9 cellular contexts compared by ENCODE assay signal in genomic region chr11:126544311-126545056, GRCh38.
DNase-seq lines count a peak whose midpoint lies in the region; ATAC-seq and TF ChIP-seq lines count a peak whose summit lies in the region.
"Had no signal": no experiment of that assay in that cellular context is flagged by ENCODE, and none has a peak within 500 bp of the region (broad histone marks: within the 10 kb centered on the region; RNA-seq: fewer than 3 reads in every experiment).

No MANE protein-coding gene starts in this region.

- H4K20me1 ChIP-seq in HCT116 (ENCODE audit: insufficient read depth) (no peaks in the 10 kb centered on the region), PC-3 (ENCODE audit: low read length) (no peaks in the 10 kb centered on the region)

- H2AFZ ChIP-seq in HCT116 (ENCODE audit: low read depth, low read length, poor library complexity, severe bottlenecking) (no peak overlapping the region), PC-3 (ENCODE audit: low read length) (no peak overlapping the region), mesenchymal stem cell (ENCODE audit: low read depth, low read length) (no peak overlapping the region)

- no peak overlapping the region for H3K18ac ChIP-seq in mesenchymal stem cell (ENCODE audit: low read depth in 1 of 2, low read length in 2 of 2)

- H3K27ac ChIP-seq in HCT116 (ENCODE audit: low read depth, low read length) (no peak overlapping the region), PC-3 (ENCODE audit: low read length) (no peak overlapping the region), prostate gland (peak overlapping the region in 1 of 2 donors; percentile 59), lower lobe of right lung (no peak overlapping the region), mesenchymal stem cell (ENCODE audit: low read length, poor library complexity, severe bottlenecking) (no peak overlapping the region)

- no peak overlapping the region for H3K4ac ChIP-seq in mesenchymal stem cell (ENCODE audit: low read depth in 1 of 2, low read length in 2 of 2)

- H4K91ac ChIP-seq in mesenchymal stem cell (ENCODE audit: low read length), result no peak overlapping the region

- H3K36me3 ChIP-seq in HCT116 (ENCODE audit: control insufficient read depth in 1 of 2, insufficient read depth in 2 of 2, low read length in 2 of 2) (no peaks in the 10 kb centered on the region), PC-3 (ENCODE audit: low read depth, low read length) (no peaks in the 10 kb centered on the region), prostate gland (no peaks in the 10 kb centered on the region), lower lobe of right lung (no peaks in the 10 kb centered on the region), mesenchymal stem cell (ENCODE audit: control insufficient read depth in 1 of 2, insufficient read depth in 2 of 2, low read depth in 1 of 2, low read length in 2 of 2) (peaks cover 0 to 9% of the 10 kb centered on the region in 2 experiments)

- no peak overlapping the region for H2BK15ac ChIP-seq in mesenchymal stem cell (ENCODE audit: low read depth, poor library complexity, severe bottlenecking)

- 2% methylated on average over 10 of the region's 10 CpGs for WGBS in prostate gland
- 42% methylated on average over 10 of the region's 10 CpGs for WGBS in mesenchymal stem cell

- H4K8ac ChIP-seq in mesenchymal stem cell (ENCODE audit: low read length), result no peak overlapping the region

- ATAC-seq in HCT116 (no peak), PC-3 (peak; percentile 49), lower lobe of right lung (no peak), GM18907 (IDR thresholded peaks at IDR 0.05; ENCODE audit: unreplicated experiment) (no peak)

- no peak overlapping the region for H3K9ac ChIP-seq in HCT116 (ENCODE audit: low read length)
- H3K9ac ChIP-seq in PC-3 (ENCODE audit: low read length), result no peak overlapping the region
- H3K9ac ChIP-seq in mesenchymal stem cell (ENCODE audit: low read length), result no peak overlapping the region

- peaks cover 52% of the 10 kb centered on the region for H3K27me3 ChIP-seq in HCT116 (ENCODE audit: insufficient read depth, low read length)
- H3K27me3 ChIP-seq in PC-3 (ENCODE audit: low read length), result peaks cover 67% of the 10 kb centered on the region
- no peaks in the 10 kb centered on the region for H3K27me3 ChIP-seq in prostate gland (replicated peaks; ENCODE audit: insufficient read depth)
- H3K27me3 ChIP-seq in lower lobe of right lung (ENCODE audit: low read depth), result no peaks in the 10 kb centered on the region
- peaks cover 20 to 56% of the 10 kb centered on the region in 2 experiments for H3K27me3 ChIP-seq in mesenchymal stem cell (ENCODE audit: control insufficient read depth in 1 of 2, insufficient read depth in 1 of 2, low read length in 2 of 2)

- CTCF ChIA-PET in HCT116 (lab: Charles Lee), result no interaction called here
- CTCF ChIA-PET in PC-3 (lab: Charles Lee), result no interaction called here

- H3K4me2 ChIP-seq in HCT116 (ENCODE audit: low read length), result no peak overlapping the region
- no peak overlapping the region for H3K4me2 ChIP-seq in PC-3 (ENCODE audit: low read length)
- H3K4me2 ChIP-seq in mesenchymal stem cell (ENCODE audit: low read length, poor library complexity, severe bottlenecking), result no peak overlapping the region

- TF ChIP-seq RAD21 in HCT116 (IDR thresholded peaks at IDR 0.05; ENCODE audit: low read depth), result no peak

- no peaks in the 10 kb centered on the region for H3K4me1 ChIP-seq in HCT116 (ENCODE audit: control insufficient read depth in 1 of 2, insufficient read depth in 2 of 2, low read length in 2 of 2)
- H3K4me1 ChIP-seq in PC-3 (ENCODE audit: insufficient read depth, low read length), result no peaks in the 10 kb centered on the region
- peaks cover 10% of the 10 kb centered on the region for H3K4me1 ChIP-seq in prostate gland (replicated peaks)
- H3K4me1 ChIP-seq in lower lobe of right lung, result peaks cover 13% of the 10 kb centered on the region
- peaks cover 10% of the 10 kb centered on the region for H3K4me1 ChIP-seq in mesenchymal stem cell (ENCODE audit: control insufficient read depth, insufficient read depth, low read depth, low read length)

- RAD21 ChIA-PET in HCT116 (lab: Charles Lee; ENCODE audit: low non-redundant PET in 1 of 2, low total read pairs in 2 of 2, uncharacterized antibody in 2 of 2, unreplicated experiment in 2 of 2), result no interaction called here

- no peaks in the 10 kb centered on the region for H3K79me2 ChIP-seq in HCT116 (ENCODE audit: insufficient read depth, low read length)
- no peaks in the 10 kb centered on the region for H3K79me2 ChIP-seq in PC-3 (ENCODE audit: low read length)

- H2BK120ac ChIP-seq in mesenchymal stem cell (ENCODE audit: low read depth, low read length), result no peak overlapping the region

- intact Hi-C loops in HCT116 (cut with micrococcal nuclease), result no loop called here
- intact Hi-C loops in PC-3 (cut with micrococcal nuclease), result no loop called here
- intact Hi-C loops in prostate gland (cut with DNase I), result no loop called here
- intact Hi-C loops in lower lobe of right lung (cut with DNase I), result no loop called here

- no peak overlapping the region for H2BK5ac ChIP-seq in mesenchymal stem cell (ENCODE audit: low read depth, low read length, poor library complexity, severe bottlenecking)

- H2AK5ac ChIP-seq in mesenchymal stem cell (ENCODE audit: low read length, severe bottlenecking), result no peak overlapping the region

- peaks cover 3% of the 10 kb centered on the region for H3K79me1 ChIP-seq in mesenchymal stem cell (replicated peaks; ENCODE audit: low read length, poor library complexity, severe bottlenecking)

- no peak overlapping the region for H3K14ac ChIP-seq in mesenchymal stem cell (ENCODE audit: low read length in 2 of 2)

- H3K4me3 ChIP-seq in HCT116 (replicated peaks in 1 of 2; ENCODE audit: low read depth in 1 of 2, low read length in 2 of 2), result no peak overlapping the region
- no peak overlapping the region for H3K4me3 ChIP-seq in PC-3 (ENCODE audit: low read length)
- no peak overlapping the region for H3K4me3 ChIP-seq in fibroblast of mammary gland (ENCODE audit: control insufficient read depth, low read depth, low read length)
- H3K4me3 ChIP-seq in prostate gland, result no peak overlapping the region
- H3K4me3 ChIP-seq in lower lobe of right lung, result no peak overlapping the region
- no peak overlapping the region for H3K4me3 ChIP-seq in mesenchymal stem cell (ENCODE audit: insufficient read depth in 1 of 2, low read depth in 1 of 2, low read length in 2 of 2)
- H3K4me3 ChIP-seq: lung had no signal

- H2BK12ac ChIP-seq in mesenchymal stem cell (ENCODE audit: low read length in 2 of 2), result no peak overlapping the region

- TF ChIP-seq CTCF in HCT116 (IDR thresholded peaks at IDR 0.05 in 2 of 3, conservative IDR thresholded peaks at IDR 0.05 in 1 of 3; ENCODE audit: borderline replicate concordance in 1 of 3, insufficient read depth in 1 of 3, low read depth in 2 of 3, low read length in 2 of 3) (no peak), PC-3 (conservative IDR thresholded peaks at IDR 0.05; ENCODE audit: low read depth, low read length) (no peak), fibroblast of mammary gland (conservative IDR thresholded peaks at IDR 0.05; ENCODE audit: control insufficient read depth, insufficient read depth, low read depth, low read length) (no peak), prostate gland (IDR thresholded peaks at IDR 0.05) (no peak), lower lobe of right lung (IDR thresholded peaks at IDR 0.05) (no peak)

- BruUV-seq in HCT116 (replicated peaks; lab: Mats Ljungman, UMichigan) (no TSS peak), PC-3 (replicated peaks; lab: Mats Ljungman, UMichigan) (no TSS peak)

- no peak overlapping the region for H3K23ac ChIP-seq in mesenchymal stem cell (ENCODE audit: low read length in 2 of 2)

- no peaks in the 10 kb centered on the region for H3F3A ChIP-seq in PC-3 (ENCODE audit: low read length, unreplicated experiment)

- DNase-seq in HCT116 (ENCODE audit: low read depth, low spot score) (no peak), PC-3 (peak; percentile 28), fibroblast of mammary gland (ENCODE audit: low read depth) (peak; percentile 12), prostate gland (ENCODE audit: low spot score) (peak; percentile 88), DMS 273 treated with DMSO at 0.1 percent for 48 hours (lab: John Stamatoyannopoulos, UW) (no peak), lower lobe of right lung (no peak), mesenchymal stem cell (no peak)

- POLR2A ChIA-PET in HCT116 (lab: Charles Lee) (no interaction called here), PC-3 (lab: Charles Lee; ENCODE audit: unreplicated experiment) (no interaction called here)

- H3K9me2 ChIP-seq in HCT116 (ENCODE audit: insufficient read depth) (no peaks in the 10 kb centered on the region), PC-3 (replicated peaks; ENCODE audit: low read length) (no peaks in the 10 kb centered on the region)

- TF ChIP-seq POLR2A in HCT116 (IDR thresholded peaks at IDR 0.05; ENCODE audit: borderline replicate concordance, extremely low read depth, insufficient read depth, insufficient read length) (no peak), prostate gland (IDR thresholded peaks at IDR 0.05) (no peak)

- H3K9me3 ChIP-seq in HCT116 (ENCODE audit: control insufficient read depth in 1 of 2, insufficient read depth in 1 of 2, low read depth in 1 of 2, low read length in 2 of 2) (no peaks in the 10 kb centered on the region), PC-3 (ENCODE audit: low read length) (no peaks in the 10 kb centered on the region), prostate gland (no peaks in the 10 kb centered on the region), lower lobe of right lung (no peaks in the 10 kb centered on the region), mesenchymal stem cell (ENCODE audit: control insufficient read depth, low read length) (no peaks in the 10 kb centered on the region)

TF ChIP-seq in HCT116, 20 proteins besides CTCF, POLR2A, EP300 and RAD21 (continues in another document):
- no peak for TF ChIP-seq ZBTB33 (IDR thresholded peaks at IDR 0.05; ENCODE audit: extremely low read depth, insufficient replicate concordance, low read length)

Comparison
In these comparisons a context has a peak if more than half of its experiments do, and no peak if none do; other contexts are left out.
1. DNase-seq: peak in PC-3 (single experiment), fibroblast of mammary gland (single experiment) and prostate gland (single experiment); none in HCT116 (single experiment), DMS 273 treated with DMSO at 0.1 percent for 48 hours (single experiment), lower lobe of right lung (single experiment) and mesenchymal stem cell (single experiment).